ENCODE assay signal across 10 cellular contexts in the genomic region with DNA sequence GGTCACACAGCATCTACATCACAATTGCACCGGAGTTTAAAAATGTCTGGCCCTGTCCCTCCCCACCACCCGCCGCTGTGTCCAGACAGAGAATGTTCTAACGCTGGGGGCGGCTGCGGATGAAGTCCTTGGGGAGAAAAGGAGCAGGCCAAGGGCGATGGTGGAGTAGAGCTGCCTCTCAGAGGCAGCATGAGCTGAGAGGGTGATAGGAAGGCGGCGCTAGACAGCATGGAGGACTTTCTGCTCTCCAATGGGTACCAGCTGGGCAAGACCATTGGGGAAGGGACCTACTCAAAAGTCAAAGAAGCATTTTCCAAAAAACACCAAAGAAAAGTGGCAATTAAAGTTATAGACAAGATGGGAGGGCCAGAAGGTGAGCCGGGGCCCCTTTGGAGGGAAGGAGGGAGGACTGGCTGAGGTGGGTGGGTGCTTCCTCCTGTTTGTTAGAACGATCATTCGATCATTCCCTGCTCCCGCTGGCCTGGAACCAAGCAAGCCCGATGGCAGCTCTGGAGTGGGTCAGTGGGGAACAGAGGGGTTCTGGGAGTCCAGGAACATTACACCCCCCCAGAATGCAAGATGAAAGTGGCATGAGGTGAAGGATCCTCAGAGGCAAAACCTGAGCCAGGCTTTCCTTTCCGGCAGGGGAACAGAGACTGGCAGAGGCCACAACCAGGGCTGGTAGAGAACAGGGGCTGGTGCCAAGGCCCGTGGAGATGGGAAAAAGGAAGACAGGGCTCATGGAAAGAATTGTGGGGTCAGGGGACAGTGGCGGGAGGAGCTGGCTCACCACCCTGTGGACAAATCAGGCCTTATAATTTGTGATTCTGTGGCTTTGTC. TPM values are rescaled to one million over a fixed set of nuclear protein-coding genes. Genes with fewer than 3 reads are reported as not detected.
A peak's percentile ranks its signal among the peaks of the same experiment; 100 is the strongest.
DNase-seq lines count a peak whose midpoint lies in the region; ATAC-seq and TF ChIP-seq lines count a peak whose summit lies in the region.
"Had no signal": no experiment of that assay in that cellular context is flagged by ENCODE, and none has a peak within 500 bp of the region (broad histone marks: within the 10 kb centered on the region; RNA-seq: fewer than 3 reads in every experiment).

A gene with protein sequence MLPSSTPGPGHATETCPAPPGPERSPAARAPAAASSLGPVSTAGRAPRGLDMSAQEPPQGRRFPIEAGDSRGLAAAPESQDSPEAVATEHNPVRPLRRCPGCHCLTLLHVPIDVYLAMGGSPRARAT (minus strand): TSS at position 12 of the 840 bp plus-strand sequence. CDS start 394 bp downstream, outside the sequence.
A gene with protein sequence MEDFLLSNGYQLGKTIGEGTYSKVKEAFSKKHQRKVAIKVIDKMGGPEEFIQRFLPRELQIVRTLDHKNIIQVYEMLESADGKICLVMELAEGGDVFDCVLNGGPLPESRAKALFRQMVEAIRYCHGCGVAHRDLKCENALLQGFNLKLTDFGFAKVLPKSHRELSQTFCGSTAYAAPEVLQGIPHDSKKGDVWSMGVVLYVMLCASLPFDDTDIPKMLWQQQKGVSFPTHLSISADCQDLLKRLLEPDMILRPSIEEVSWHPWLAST (plus strand): TSS at position 66 of the 840 bp plus-strand sequence. CDS start 163 bp downstream, at position 229.

- H3K9me3 Mint-ChIP-seq in naive thymus-derived CD8-positive, alpha-beta T cell = no peaks in the 10 kb centered on the region

- H3K36me3 ChIP-seq in A673 (ENCODE audit: insufficient read depth, low read length, poor library complexity, severe bottlenecking) (peaks cover 19% of the 10 kb centered on the region), NT2/D1 (ENCODE audit: insufficient read depth, insufficient read length, low read length) (peaks cover 64% of the 10 kb centered on the region)

- H3K4me1 ChIP-seq in A673 (ENCODE audit: insufficient read depth, low read length, poor library complexity, severe bottlenecking) = peaks cover 9% of the 10 kb centered on the region
- H3K4me1 ChIP-seq in NT2/D1 (ENCODE audit: insufficient read depth, insufficient read length) = peaks cover 19% of the 10 kb centered on the region
- H3K4me1 ChIP-seq: HAP-1 had no signal

- peaks cover 16 to 37% (median 25%) of the 10 kb centered on the region in 4 donors for H3K4me1 Mint-ChIP-seq in naive thymus-derived CD8-positive, alpha-beta T cell

- CTCF ChIA-PET in A673 (lab: Charles Lee) = no interaction called here

- H3K27me3 Mint-ChIP-seq in naive thymus-derived CD8-positive, alpha-beta T cell = peaks cover 0 to 3% (median 0%) of the 10 kb centered on the region in 5 donors

- no peak for TF ChIP-seq CTCF in A673 (conservative IDR thresholded peaks at IDR 0.05; ENCODE audit: low read depth, low read length)

- H3K9me3 ChIP-seq in A673 (ENCODE audit: low read depth, low read length, poor library complexity, severe bottlenecking) (no peaks in the 10 kb centered on the region), NT2/D1 (ENCODE audit: insufficient read depth, low read length) (no peaks in the 10 kb centered on the region)
- H3K9me3 ChIP-seq: HAP-1 had no signal

- POLR2A ChIA-PET in A673 (lab: Charles Lee; ENCODE audit: low non-redundant PET) = interaction anchor here (0.6 kb wide), 2 partner anchors 10 to 35 kb away, joined by 3 to 4 read pairs; no protein-coding TSS in a partner anchor
- POLR2A ChIA-PET in naive thymus-derived CD8-positive, alpha-beta T cell (lab: Charles Lee) = interaction anchor here (0.9 to 2.6 kb wide), 3 partner anchors 11 to 27 kb away, joined by 3 to 11 read pairs (median 6); partner anchors contain the start of gene MARCKSL1

- peaks cover 0 to 17% (median 2%) of the 10 kb centered on the region in 3 donors for H3K36me3 Mint-ChIP-seq in naive thymus-derived CD8-positive, alpha-beta T cell

- ATAC-seq in naive thymus-derived CD8-positive, alpha-beta T cell = no peak
- ATAC-seq in HG03095 (IDR thresholded peaks at IDR 0.05; ENCODE audit: unreplicated experiment) (no peak), HG02588 (IDR thresholded peaks at IDR 0.05; ENCODE audit: unreplicated experiment) (no peak)

- H3K4me3 ChIP-seq in A673 (ENCODE audit: low read depth, low read length, poor library complexity, severe bottlenecking) (peak within 1 kb of the TSS; percentile 49), NT2/D1 (ENCODE audit: insufficient read length, low read depth) (peak within 1 kb of the TSS; percentile 51)
- H3K4me3 ChIP-seq: HAP-1 had no signal

- no TSS peak for BruUV-seq in A673 (replicated peaks; lab: Mats Ljungman, UMichigan)

- no peak for DNase-seq in A673 (ENCODE audit: low spot score)
- DNase-seq in NT2/D1 (ENCODE audit: low read depth, low spot score) = no peak
- DNase-seq in epidermal melanocyte (ENCODE audit: insufficient read length, low spot score) = peak; percentile 9
- DNase-seq in naive thymus-derived CD8-positive, alpha-beta T cell = no peak
- DNase-seq in LoVo (ENCODE audit: low spot score) = no peak
- DNase-seq in cerebellar nuclear complex (lab: John Stamatoyannopoulos, UW) = no peak
- DNase-seq: NCI-H1436 treated with DMSO at 0.1 percent for 48 hours had no signal

- H3K9ac ChIP-seq in NT2/D1 (ENCODE audit: insufficient read length, low read depth) = peak within 1 kb of the TSS; percentile 91

- H3K4me3 Mint-ChIP-seq in naive thymus-derived CD8-positive, alpha-beta T cell = peak within 1 kb of the TSS; percentile 16 to 83 (median 62)

- H3K27ac Mint-ChIP-seq in naive thymus-derived CD8-positive, alpha-beta T cell = peak within 1 kb of the TSS in 8 of 10 donors; percentile 1 to 57 (median 32)

- H3K27me3 ChIP-seq in A673 (replicated peaks; ENCODE audit: insufficient read depth, low read depth, low read length, poor library complexity) (no peaks in the 10 kb centered on the region), NT2/D1 (ENCODE audit: insufficient read depth, insufficient read length) (peaks cover 5% of the 10 kb centered on the region)

- H3K27ac ChIP-seq in A673 (ENCODE audit: low read depth, low read length, poor library complexity, severe bottlenecking) = no peak within 1 kb of the TSS

- intact Hi-C loops in A673 (cut with micrococcal nuclease; ENCODE audit: unreplicated experiment) = no loop called here

RNA-seq across cellular contexts. Expression of the first gene that starts in this region (rescaled TPM):
- 4.7 and 5.2 TPM in 2 replicates for total RNA-seq in A673 (2021)
- total RNA-seq in naive thymus-derived CD8-positive, alpha-beta T cell = 10 to 100 TPM; 28.7 to 30.7 TPM
- under 1 TPM; 0.06 to 0.47 (median 0.14) TPM for polyA plus RNA-seq in naive thymus-derived CD8-positive, alpha-beta T cell

RNA-seq across cellular contexts. Expression of the second gene that starts in this region (rescaled TPM):
- total RNA-seq in A673 (2021) = 3.9 and 4.3 TPM in 2 replicates
- total RNA-seq in naive thymus-derived CD8-positive, alpha-beta T cell = 1 to 10 TPM; 2.9 to 3.7 TPM
- 1 to 10 TPM in 2 of 3 donors, under 1 TPM in 1; 0.20 to 2.5 (median 2.0) TPM for polyA plus RNA-seq in naive thymus-derived CD8-positive, alpha-beta T cell
